Comparison of ENCODE assay signal across 22 cellular contexts in the genomic region with DNA sequence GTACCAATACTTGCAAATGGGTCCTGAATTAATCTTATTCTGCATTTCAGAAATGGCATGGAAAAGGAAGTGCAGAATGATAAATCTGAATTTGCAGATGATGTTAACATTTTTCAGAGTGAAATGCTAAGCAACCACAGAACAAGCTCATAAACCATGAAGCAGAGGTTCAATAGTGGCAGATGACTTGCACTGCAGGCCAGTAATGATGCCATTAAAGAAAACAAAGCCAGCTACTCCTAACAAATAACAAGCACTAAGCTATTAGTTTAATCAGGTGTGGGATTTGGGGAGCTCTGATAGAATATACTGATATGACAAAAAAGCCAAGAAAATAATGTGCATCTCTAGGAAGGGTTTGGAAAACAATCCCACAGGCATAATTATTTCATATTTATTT.
"Had no signal": no experiment of that assay in that cellular context is flagged by ENCODE, and none has a peak within 500 bp of the region (broad histone marks: within the 10 kb centered on the region; RNA-seq: fewer than 3 reads in every experiment).

No MANE protein-coding gene starts in this region.

- H3K36me3 Mint-ChIP-seq: activated naive CD4-positive, alpha-beta T cell treated with anti-CD3 and anti-CD28 coated beads, Interleukin-2, amount 10 ng/mL, durations not matched to agents 7 days and 5 days; activated naive CD8-positive, alpha-beta T cell treated with anti-CD3 and anti-CD28 coated beads for 36 hours had no signal

- H3K27ac Mint-ChIP-seq: activated CD8-positive, alpha-beta T cell treated with anti-CD3 and anti-CD28 coated beads for 36 hours; activated naive CD4-positive, alpha-beta T cell treated with anti-CD3 and anti-CD28 coated beads, Interleukin-2, amount 10 ng/mL, durations not matched to agents 7 days and 5 days; activated naive CD8-positive, alpha-beta T cell treated with anti-CD3 and anti-CD28 coated beads for 36 hours; activated T-cell treated with anti-CD3 and anti-CD28 coated beads, Interleukin-2, amount 50 U/mL, for 72 hours; activated T-helper 2 cell treated with anti-CD3 and anti-CD28 coated beads, Interferon-gamma antibody, Interleukin-2, Interleukin-4, amounts not matched to agents 10 μg/mL and 5 μg/mL and 100 μg/mL, durations not matched to agents 14 hours and 24 hours and 36 hours; T-helper 2 cell treated with Interferon-gamma antibody and Interleukin-4, amounts not matched to agents 5 μg/mL and 100 μg/mL, for 36 hours had no signal

- H3K27me3 Mint-ChIP-seq: activated CD8-positive, alpha-beta T cell treated with anti-CD3 and anti-CD28 coated beads for 36 hours; activated naive CD4-positive, alpha-beta T cell treated with anti-CD3 and anti-CD28 coated beads, Interleukin-2, amount 10 ng/mL, durations not matched to agents 7 days and 5 days; activated naive CD8-positive, alpha-beta T cell treated with anti-CD3 and anti-CD28 coated beads for 36 hours had no signal

- H3K9me3 Mint-ChIP-seq: activated CD8-positive, alpha-beta T cell treated with anti-CD3 and anti-CD28 coated beads for 36 hours; activated naive CD4-positive, alpha-beta T cell treated with anti-CD3 and anti-CD28 coated beads, Interleukin-2, amount 10 ng/mL, durations not matched to agents 7 days and 5 days; activated naive CD8-positive, alpha-beta T cell treated with anti-CD3 and anti-CD28 coated beads for 36 hours; activated T-cell treated with anti-CD3 and anti-CD28 coated beads, Interleukin-2, amount 50 U/mL, for 72 hours; activated T-helper 2 cell treated with anti-CD3 and anti-CD28 coated beads, Interferon-gamma antibody, Interleukin-2, Interleukin-4, amounts not matched to agents 10 μg/mL and 5 μg/mL and 100 μg/mL, durations not matched to agents 14 hours and 24 hours and 36 hours; T-helper 2 cell treated with Interferon-gamma antibody and Interleukin-4, amounts not matched to agents 5 μg/mL and 100 μg/mL, for 36 hours had no signal

- H3K4me1 Mint-ChIP-seq: activated naive CD4-positive, alpha-beta T cell treated with anti-CD3 and anti-CD28 coated beads, Interleukin-2, amount 10 ng/mL, durations not matched to agents 7 days and 5 days; activated naive CD8-positive, alpha-beta T cell treated with anti-CD3 and anti-CD28 coated beads for 36 hours had no signal

- ATAC-seq: activated CD4-positive, CD25-positive, alpha-beta regulatory T cell treated with anti-CD3 and anti-CD28 coated beads, Interleukin-2, amount 50 U/mL, for 24 hours; activated CD8-positive, alpha-beta T cell treated with anti-CD3 and anti-CD28 coated beads for 36 hours; activated T-cell treated with anti-CD3 and anti-CD28 coated beads, Interleukin-2, amount 50 U/mL, for 72 hours; PC-3; SK-N-SH treated with all-trans-retinoic acid at 6 μM for 48 hours had no signal

- DNase-seq: activated CD4-positive, alpha-beta T cell treated with anti-CD3 and anti-CD28 coated beads for 4 hours; activated CD8-positive, alpha-beta memory T cell treated with anti-CD3 and anti-CD28 coated beads, Interleukin-2, amount 50 U/mL, for 4 hours; activated CD8-positive, alpha-beta T cell treated with anti-CD3 and anti-CD28 coated beads for 36 hours; activated gamma-delta T cell treated with Interleukin-2 at 50 U/mL for 16 hours; activated naive CD4-positive, alpha-beta T cell treated with anti-CD3 and anti-CD28 coated beads, Interleukin-2, amount 10 ng/mL, durations not matched to agents 7 days and 5 days; activated naive CD8-positive, alpha-beta T cell treated with anti-CD3 and anti-CD28 coated beads for 36 hours; activated T-cell treated with anti-CD3 and anti-CD28 coated beads, Interleukin-2, amount 50 U/mL, for 72 hours; anterior cingulate cortex; Kasumi-1; KBM-7; NCI-H1694 treated with DMSO at 0.1 percent for 48 hours; NCI-H2029 treated with DMSO at 0.1 percent for 48 hours; NCI-H446; NCI-H524; PC-3; SHP77; SW 1271 had no signal

- H3K4me3 Mint-ChIP-seq: activated CD8-positive, alpha-beta T cell treated with anti-CD3 and anti-CD28 coated beads for 36 hours; activated naive CD4-positive, alpha-beta T cell treated with anti-CD3 and anti-CD28 coated beads, Interleukin-2, amount 10 ng/mL, durations not matched to agents 7 days and 5 days; activated naive CD8-positive, alpha-beta T cell treated with anti-CD3 and anti-CD28 coated beads for 36 hours; activated T-cell treated with anti-CD3 and anti-CD28 coated beads, Interleukin-2, amount 50 U/mL, for 72 hours; T-helper 2 cell treated with Interferon-gamma antibody and Interleukin-4, amounts not matched to agents 5 μg/mL and 100 μg/mL, for 36 hours had no signal

- H3K27ac ChIP-seq: SJSA1 had no signal
